ENCODE assay signal across 24 cellular contexts in genomic region chr9:24846248-24846912, GRCh38.
A peak's percentile ranks its signal among the peaks of the same experiment; 100 is the strongest.
DNase-seq lines count a peak whose midpoint lies in the region; ATAC-seq, FAIRE-seq and TF ChIP-seq lines count a peak whose summit lies in the region.
"Had no signal": no experiment of that assay in that cellular context is flagged by ENCODE, and none has a peak within 500 bp of the region (broad histone marks: within the 10 kb centered on the region; RNA-seq: fewer than 3 reads in every experiment).

No MANE protein-coding gene starts in this region.

- TF ChIP-seq EP300 in GM12878 (IDR thresholded peaks at IDR 0.05; ENCODE audit: borderline replicate concordance in 1 of 2, control insufficient read depth in 1 of 2, low read depth in 2 of 2, low read length in 2 of 2) = no peak

- H4K20me1 ChIP-seq in GM12878 (ENCODE audit: control insufficient read depth, insufficient read depth) = no peaks in the 10 kb centered on the region

- H3K9ac ChIP-seq in GM12878 (ENCODE audit: control insufficient read depth, insufficient read depth, low read length) = no peak overlapping the region
- H3K9ac ChIP-seq: KMS-11, parathyroid adenoma had no signal

- intact Hi-C loops in GM12878 (cut with micrococcal nuclease; ENCODE audit: unreplicated experiment) = no loop called here

- TF ChIP-seq CTCF in GM12878 (IDR thresholded peaks at IDR 0.05 in 2 of 3, conservative IDR thresholded peaks at IDR 0.05 in 1 of 3; ENCODE audit: control insufficient read depth in 2 of 3, extremely low read depth in 1 of 3, insufficient read depth in 1 of 3, low read depth in 3 of 3, low read length in 3 of 3) = no peak

- WGBS in GM12878 (ENCODE audit: insufficient coverage, insufficient replicate concordance, low lambda C conversion rate, missing lambda C conversion rate) = 0% methylated on average over 3 of the region's 3 CpGs

- TF ChIP-seq POLR2A in GM12878 (IDR thresholded peaks at IDR 0.05; ENCODE audit: low read depth, low read length) = no peak

- POLR2A ChIA-PET in GM12878 (lab: Charles Lee) = no interaction called here

- BruUV-seq in GM12878 (replicated peaks; lab: Mats Ljungman, UMichigan) = no TSS peak

- ATAC-seq in GM18909 (IDR thresholded peaks at IDR 0.05; ENCODE audit: poor library complexity, unreplicated experiment) (peak; percentile 63), GM21723 (IDR thresholded peaks at IDR 0.05; ENCODE audit: unreplicated experiment) (peak; percentile 62), HG03520 (IDR thresholded peaks at IDR 0.05; ENCODE audit: unreplicated experiment) (peak; percentile 51), GM12878 (peak; percentile 89), GM18502 (IDR thresholded peaks at IDR 0.05; ENCODE audit: poor library complexity, unreplicated experiment) (no peak), HG03460 (IDR thresholded peaks at IDR 0.05; ENCODE audit: unreplicated experiment) (no peak)
- ATAC-seq: CD8-positive, alpha-beta T cell; gastroesophageal sphincter; natural killer cell; WTC11 had no signal

- FAIRE-seq in GM12878 (lab: Jason Lieb, UNC) = no peak
- no peak for FAIRE-seq in urothelium cell line (lab: Jason Lieb, UNC)

- CTCF ChIA-PET in GM12878 (lab: Yijun Ruan, JAX) = interaction anchor here (1.0 to 1.4 kb wide), 2 partner anchors 9 to 12 kb away, joined by 3 to 5 read pairs; no protein-coding TSS in a partner anchor

- H3K4me2 ChIP-seq in GM12878 (ENCODE audit: control insufficient read depth, insufficient read depth) = no peak overlapping the region
- H3K4me2 ChIP-seq: KMS-11 had no signal

- DNase-seq in GM12878 (ENCODE audit: low read depth, low spot score) (no peak), urothelium cell line (ENCODE audit: low spot score) (no peak), NCI-H1417 treated with DMSO at 0.1 percent for 48 hours (lab: John Stamatoyannopoulos, UW) (no peak)
- DNase-seq: activated CD4-positive, alpha-beta memory T cell treated with anti-CD3 and anti-CD28 coated beads for 36 hours; activated naive CD4-positive, alpha-beta T cell; CD8-positive, alpha-beta T cell; kidney glomerular epithelial cell; mesenchymal stem cell; natural killer cell; NCI-H1105 treated with DMSO at 0.1 percent for 48 hours; NCI-H524 treated with DMSO at 0.1 percent for 48 hours; SHP77 treated with DMSO at 0.1 percent for 48 hours; stimulated activated naive CD4-positive, alpha-beta T cell treated with Interleukin-2 at 50 U/mL for 16 hours; T-helper 2 cell had no signal

- H3K27ac ChIP-seq in GM12878 (ENCODE audit: control insufficient read depth, insufficient read depth) = no peak overlapping the region
- H3K27ac ChIP-seq: gastroesophageal sphincter, KMS-11, parathyroid adenoma, tibial nerve had no signal

- RAD21 ChIA-PET in GM12878 (lab: Charles Lee; ENCODE audit: unreplicated experiment) = interaction anchor here (0.6 kb wide), 1 partner anchor 124 kb away, joined by 4 read pairs; no protein-coding TSS in a partner anchor

- H3K79me2 ChIP-seq in GM12878 (ENCODE audit: control insufficient read depth, insufficient read depth, low read length) = no peaks in the 10 kb centered on the region
- H3K79me2 ChIP-seq: parathyroid adenoma had no signal

- no peaks in the 10 kb centered on the region for H3K9me3 ChIP-seq in GM12878 (replicated peaks; ENCODE audit: control insufficient read depth, insufficient read depth, low read length)
- H3K9me3 ChIP-seq: gastroesophageal sphincter, tibial nerve had no signal

- H3K4me1 ChIP-seq in GM12878 (ENCODE audit: control insufficient read depth, insufficient read depth, low read length) = no peaks in the 10 kb centered on the region
- H3K4me1 ChIP-seq: gastroesophageal sphincter, parathyroid adenoma, tibial nerve had no signal

- SMC1A ChIA-PET in GM12878 (lab: Charles Lee; ENCODE audit: uncharacterized antibody, unreplicated experiment) = interaction anchor here (1.5 kb wide), 1 partner anchor 9 kb away, joined by 3 read pairs; no protein-coding TSS in a partner anchor

- no peak overlapping the region for H2AFZ ChIP-seq in GM12878 (ENCODE audit: control insufficient read depth, low read depth, low read length)
- H2AFZ ChIP-seq: parathyroid adenoma had no signal

- H3K27me3 ChIP-seq in GM12878 (replicated peaks in 1 of 2; ENCODE audit: control insufficient read depth in 2 of 2, insufficient read depth in 2 of 2, low read length in 1 of 2) = no peaks in the 10 kb centered on the region
- H3K27me3 ChIP-seq: gastroesophageal sphincter, tibial nerve had no signal

- no peaks in the 10 kb centered on the region for H3K36me3 ChIP-seq in GM12878 (ENCODE audit: control insufficient read depth in 2 of 2, insufficient read depth in 2 of 2, low read length in 1 of 2)
- H3K36me3 ChIP-seq: gastroesophageal sphincter, tibial nerve had no signal

- in situ Hi-C loops in GM12878 (cut with MboI) = no loop called here

- TF ChIP-seq RAD21 in GM12878 (IDR thresholded peaks at IDR 0.05; ENCODE audit: insufficient read depth, low read depth, low read length) = no peak

- no peak overlapping the region for H3K4me3 ChIP-seq in GM12878
- H3K4me3 ChIP-seq: gastroesophageal sphincter, tibial nerve had no signal

TF ChIP-seq in GM12878, 131 proteins besides CTCF, POLR2A, EP300 and RAD21:
- TF ChIP-seq ZNF274 (IDR thresholded peaks at IDR 0.05; ENCODE audit: insufficient read depth, insufficient read length) = no peak
- TF ChIP-seq KAT2A (conservative IDR thresholded peaks at IDR 0.05; ENCODE audit: control insufficient read depth, low read depth, low read length) = no peak
- no peak for TF ChIP-seq MEF2A (IDR thresholded peaks at IDR 0.05; ENCODE audit: insufficient read depth, low read depth, low read length)
- no peak for TF ChIP-seq MTA3 (IDR thresholded peaks at IDR 0.05; ENCODE audit: borderline replicate concordance, low read length)
- TF ChIP-seq, protein P1, sequence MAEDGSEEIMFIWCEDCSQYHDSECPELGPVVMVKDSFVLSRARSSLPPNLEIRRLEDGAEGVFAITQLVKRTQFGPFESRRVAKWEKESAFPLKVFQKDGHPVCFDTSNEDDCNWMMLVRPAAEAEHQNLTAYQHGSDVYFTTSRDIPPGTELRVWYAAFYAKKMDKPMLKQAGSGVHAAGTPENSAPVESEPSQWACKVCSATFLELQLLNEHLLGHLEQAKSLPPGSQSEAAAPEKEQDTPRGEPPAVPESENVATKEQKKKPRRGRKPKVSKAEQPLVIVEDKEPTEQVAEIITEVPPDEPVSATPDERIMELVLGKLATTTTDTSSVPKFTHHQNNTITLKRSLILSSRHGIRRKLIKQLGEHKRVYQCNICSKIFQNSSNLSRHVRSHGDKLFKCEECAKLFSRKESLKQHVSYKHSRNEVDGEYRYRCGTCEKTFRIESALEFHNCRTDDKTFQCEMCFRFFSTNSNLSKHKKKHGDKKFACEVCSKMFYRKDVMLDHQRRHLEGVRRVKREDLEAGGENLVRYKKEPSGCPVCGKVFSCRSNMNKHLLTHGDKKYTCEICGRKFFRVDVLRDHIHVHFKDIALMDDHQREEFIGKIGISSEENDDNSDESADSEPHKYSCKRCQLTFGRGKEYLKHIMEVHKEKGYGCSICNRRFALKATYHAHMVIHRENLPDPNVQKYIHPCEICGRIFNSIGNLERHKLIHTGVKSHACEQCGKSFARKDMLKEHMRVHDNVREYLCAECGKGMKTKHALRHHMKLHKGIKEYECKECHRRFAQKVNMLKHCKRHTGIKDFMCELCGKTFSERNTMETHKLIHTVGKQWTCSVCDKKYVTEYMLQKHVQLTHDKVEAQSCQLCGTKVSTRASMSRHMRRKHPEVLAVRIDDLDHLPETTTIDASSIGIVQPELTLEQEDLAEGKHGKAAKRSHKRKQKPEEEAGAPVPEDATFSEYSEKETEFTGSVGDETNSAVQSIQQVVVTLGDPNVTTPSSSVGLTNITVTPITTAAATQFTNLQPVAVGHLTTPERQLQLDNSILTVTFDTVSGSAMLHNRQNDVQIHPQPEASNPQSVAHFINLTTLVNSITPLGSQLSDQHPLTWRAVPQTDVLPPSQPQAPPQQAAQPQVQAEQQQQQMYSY (CRISPR knock-in tag; IDR thresholded peaks at IDR 0.05) = no peak
- peak; percentile 43; the same call in 1 of the 2 replicates for TF ChIP-seq ZNF384 (IDR thresholded peaks at IDR 0.05; ENCODE audit: borderline replicate concordance, low read depth, low read length)
- peak; percentile 82 for TF ChIP-seq SPI1 (IDR thresholded peaks at IDR 0.05; ENCODE audit: borderline replicate concordance, insufficient read depth, low read depth, low read length)
TF ChIP-seq in GM12878: peak in this region for 2.

Comparison
In these comparisons a context has a peak if more than half of its experiments do, and no peak if none do; other contexts are left out.
1. ATAC-seq: peak in GM18909 (single experiment), GM21723 (single experiment), HG03520 (single experiment) and GM12878 (single experiment); none in GM18502 (single experiment) and HG03460 (single experiment).